In the genomic region with DNA sequence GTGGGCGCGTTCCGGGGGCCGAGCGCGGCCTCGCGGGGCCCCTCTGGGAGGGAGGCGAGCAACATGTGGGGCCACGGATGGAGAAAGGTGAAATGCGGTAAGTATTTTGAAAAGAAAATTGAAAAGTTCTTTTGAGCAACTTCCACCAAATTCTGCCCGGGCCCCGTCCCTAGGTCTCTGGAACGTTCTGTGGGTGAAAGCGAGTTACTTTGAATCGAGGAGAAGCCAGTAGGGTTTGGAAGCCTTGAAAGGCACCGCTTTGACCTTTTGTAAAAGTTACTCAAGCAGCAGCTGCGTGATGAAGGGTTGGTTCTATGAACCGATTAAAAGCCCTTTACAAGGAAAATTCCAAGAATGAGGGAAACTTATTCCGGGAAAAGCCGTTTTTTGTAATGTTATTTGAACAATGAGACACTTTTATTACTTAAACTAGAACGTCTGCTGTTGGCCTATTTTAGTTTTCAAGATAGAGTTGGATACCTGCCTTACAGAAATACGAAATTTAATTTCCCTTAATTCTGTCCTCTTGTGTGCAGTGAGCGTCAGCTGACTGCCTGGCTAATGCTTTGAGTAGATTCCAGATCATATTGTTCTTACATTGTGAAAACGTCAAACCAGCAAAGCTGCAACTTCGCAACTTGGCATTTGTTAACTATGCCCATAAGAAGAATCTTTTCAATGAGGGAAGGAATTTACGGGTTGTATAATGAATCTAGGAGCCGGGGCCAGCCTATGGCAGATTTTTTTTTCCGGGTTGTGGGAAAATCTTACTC, we compare ENCODE assay signal across 8 cellular contexts. TPM values are rescaled to one million over a fixed set of nuclear protein-coding genes. Genes with fewer than 3 reads are reported as not detected.
A peak's percentile ranks its signal among the peaks of the same experiment; 100 is the strongest.
DNase-seq lines count a peak whose midpoint lies in the region; ATAC-seq, FAIRE-seq and TF ChIP-seq lines count a peak whose summit lies in the region.

No MANE protein-coding gene starts in this region.

- TF ChIP-seq CTCF in osteocyte (IDR thresholded peaks at IDR 0.05), result no peak

- intact Hi-C loops in head of caudate nucleus (cut with DNase I), result no loop called here

- no peak for ATAC-seq in activated T-helper 17 cell treated with anti-CD3 and anti-CD28 coated beads, Interleukin-2, amount 50 U/mL, for 72 hours (replicated peaks)

- H3K27ac ChIP-seq in HUES48 (ENCODE audit: low read depth, low read length), result peak overlapping the region; percentile 97

- H3K4me1 ChIP-seq in HUES48 (ENCODE audit: control insufficient read depth, insufficient read depth, low read length), result peaks cover 12% of the 10 kb centered on the region

- H3K4me3 ChIP-seq in HUES48 (ENCODE audit: low read depth, low read length), result peak overlapping the region; percentile 97

- H3K4me3 Mint-ChIP-seq in activated T-helper 17 cell treated with anti-CD3 and anti-CD28 coated beads, Interleukin-2, amount 50 U/mL, for 72 hours, result peak overlapping the region; percentile 98
- H3K4me3 Mint-ChIP-seq in osteocyte (ENCODE audit: unreplicated experiment), result peak overlapping the region; percentile 96

- no peaks in the 10 kb centered on the region for H3K9me3 Mint-ChIP-seq in activated T-helper 17 cell treated with anti-CD3 and anti-CD28 coated beads, Interleukin-2, amount 50 U/mL, for 72 hours
- no peaks in the 10 kb centered on the region for H3K9me3 Mint-ChIP-seq in osteocyte (ENCODE audit: unreplicated experiment)

- peak overlapping the region; percentile 88 for H3K9ac ChIP-seq in HUES48 (ENCODE audit: low read depth, low read length)

- H3K27me3 Mint-ChIP-seq in activated T-helper 17 cell treated with anti-CD3 and anti-CD28 coated beads, Interleukin-2, amount 50 U/mL, for 72 hours, result no peaks in the 10 kb centered on the region
- H3K27me3 Mint-ChIP-seq in osteocyte (ENCODE audit: unreplicated experiment), result no peaks in the 10 kb centered on the region

- peaks cover 7% of the 10 kb centered on the region for H3K4me1 Mint-ChIP-seq in activated T-helper 17 cell treated with anti-CD3 and anti-CD28 coated beads, Interleukin-2, amount 50 U/mL, for 72 hours
- peaks cover 42% of the 10 kb centered on the region for H3K4me1 Mint-ChIP-seq in osteocyte (ENCODE audit: unreplicated experiment)

- H3K27ac Mint-ChIP-seq in activated T-helper 17 cell treated with anti-CD3 and anti-CD28 coated beads, Interleukin-2, amount 50 U/mL, for 72 hours, result peak overlapping the region; percentile 98
- H3K27ac Mint-ChIP-seq in osteocyte (ENCODE audit: unreplicated experiment), result peak overlapping the region; percentile 98

- peaks cover 5% of the 10 kb centered on the region; the same call in 1 of the 2 replicates for H3K36me3 ChIP-seq in HUES48 (ENCODE audit: control insufficient read depth, insufficient read depth, low read length)

- DNase-seq in NCI-H1694 treated with DMSO at 0.1 percent for 48 hours (lab: John Stamatoyannopoulos, UW) (peak; percentile 18), NCI-H1694 (lab: John Stamatoyannopoulos, UW) (no peak), head of caudate nucleus (peak in 24 of 42 donors; percentile 5 to 56 (median 29)), osteocyte (ENCODE audit: extremely low spot score, unreplicated experiment) (no peak), HTR-8/SVneo (ENCODE audit: insufficient read length, low spot score) (no peak), NCI-H1436 treated with DMSO at 0.1 percent for 48 hours (lab: John Stamatoyannopoulos, UW) (no peak)

- no peak for FAIRE-seq in HTR-8/SVneo (lab: Jason Lieb, UNC)

- H3K27me3 ChIP-seq in HUES48 (ENCODE audit: control insufficient read depth, insufficient read depth, low read length), result no peaks in the 10 kb centered on the region

- H3K9me3 ChIP-seq in HUES48 (ENCODE audit: control insufficient read depth, insufficient read depth, low read length), result no peaks in the 10 kb centered on the region

- H3K36me3 Mint-ChIP-seq in activated T-helper 17 cell treated with anti-CD3 and anti-CD28 coated beads, Interleukin-2, amount 50 U/mL, for 72 hours (ENCODE audit: low read depth), result peaks cover 27% of the 10 kb centered on the region
- no peaks in the 10 kb centered on the region for H3K36me3 Mint-ChIP-seq in osteocyte (ENCODE audit: unreplicated experiment)

RNA-seq across cellular contexts. Expression of gene LARP4, which starts 0.9 kb away (rescaled TPM):
- 10 to 100 TPM; 35.2 to 80.7 TPM for total RNA-seq in activated T-helper 17 cell treated with anti-CD3 and anti-CD28 coated beads, Interleukin-2, amount 50 U/mL, for 72 hours
- 42.1 and 48.2 TPM in 2 replicates for total RNA-seq in osteocyte

RNA-seq across cellular contexts. Expression of gene FAM186A, which starts 5.2 kb away (rescaled TPM):
- not detected for total RNA-seq in activated T-helper 17 cell treated with anti-CD3 and anti-CD28 coated beads, Interleukin-2, amount 50 U/mL, for 72 hours
- total RNA-seq in osteocyte, result not detected in 2 replicates

Comparison
In these comparisons a context has a peak if more than half of its experiments do, and no peak if none do; other contexts are left out.
1. DNase-seq: peak in NCI-H1694 treated with DMSO at 0.1 percent for 48 hours (single experiment) and head of caudate nucleus (24 of 42); none in NCI-H1694 (single experiment), osteocyte (single experiment), HTR-8/SVneo (single experiment) and NCI-H1436 treated with DMSO at 0.1 percent for 48 hours (single experiment).